ENCODE assay signal across 8 cellular contexts in the genomic region with DNA sequence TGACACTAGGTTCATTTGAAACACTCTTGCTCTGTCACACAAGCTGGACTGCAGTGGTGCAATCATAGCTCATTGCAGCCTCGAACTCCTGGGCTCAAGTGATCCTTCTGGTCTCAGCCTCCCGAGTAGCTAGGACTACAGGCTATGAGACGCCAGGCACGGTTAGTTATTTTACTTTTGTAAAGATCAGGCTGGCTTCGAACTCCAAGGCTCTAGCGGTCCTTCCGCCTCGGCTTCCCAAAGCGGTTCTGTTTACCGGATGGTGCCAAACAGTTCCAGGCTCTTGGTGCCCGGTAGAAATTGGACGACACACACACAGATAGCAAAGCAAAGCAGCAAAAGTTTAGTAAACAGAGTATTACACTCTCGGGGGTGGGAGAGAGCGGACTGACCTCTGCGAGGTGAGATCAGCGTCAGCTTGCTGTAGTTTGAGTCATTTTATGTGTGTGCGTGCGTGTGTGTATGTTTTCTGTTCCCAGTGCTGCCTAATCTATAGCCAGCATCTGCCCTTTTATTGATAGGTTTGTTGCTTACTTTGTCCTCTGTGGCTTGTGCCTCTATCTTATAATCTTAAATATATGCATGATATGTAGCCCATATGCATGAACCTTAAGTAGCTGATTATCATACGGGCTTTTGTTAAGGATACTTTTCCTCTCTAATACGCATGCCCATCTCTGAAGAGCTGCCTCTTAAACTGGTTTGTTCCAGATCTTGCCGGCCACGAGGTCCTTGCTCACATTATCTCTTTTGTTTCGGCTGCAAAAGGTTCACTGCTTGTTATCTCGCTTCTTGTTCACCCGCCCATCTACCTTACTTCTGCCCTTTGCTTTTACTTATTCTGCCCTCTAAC.
DNase-seq lines count a peak whose midpoint lies in the region; ATAC-seq and TF ChIP-seq lines count a peak whose summit lies in the region.

No MANE protein-coding gene starts in this region.

- H3K27me3 Mint-ChIP-seq in Calu3 (ENCODE audit: unreplicated experiment), result no peaks in the 10 kb centered on the region
- no peaks in the 10 kb centered on the region for H3K27me3 Mint-ChIP-seq in activated T-helper 2 cell treated with anti-CD3 and anti-CD28 coated beads, Interferon-gamma antibody, Interleukin-2, Interleukin-4, amounts not matched to agents 10 μg/mL and 5 μg/mL and 100 μg/mL, durations not matched to agents 14 hours and 24 hours and 36 hours (ENCODE audit: low read depth)

- H2BK12ac ChIP-seq in neuronal stem cell (ENCODE audit: low read length), result no peak overlapping the region

- H2BK5ac ChIP-seq in neuronal stem cell (ENCODE audit: low read length), result peak overlapping the region; percentile 4

- H2AK5ac ChIP-seq in neuronal stem cell (ENCODE audit: low read depth, low read length), result no peak overlapping the region

- H3K27me3 ChIP-seq in gastroesophageal sphincter, result peaks cover 15% of the 10 kb centered on the region
- no peaks in the 10 kb centered on the region for H3K27me3 ChIP-seq in neuronal stem cell (ENCODE audit: control insufficient read depth in 3 of 3, insufficient read depth in 3 of 3, low read depth in 1 of 3, low read length in 3 of 3)

- no peaks in the 10 kb centered on the region for H3K9me3 ChIP-seq in gastroesophageal sphincter
- no peaks in the 10 kb centered on the region for H3K9me3 ChIP-seq in neuronal stem cell (replicated peaks in 1 of 2; ENCODE audit: control insufficient read depth in 2 of 2, insufficient read depth in 1 of 2, low read depth in 1 of 2, low read length in 2 of 2)

- BruUV-seq in Calu3 (replicated peaks; lab: Mats Ljungman, UMichigan), result no TSS peak

- H2BK120ac ChIP-seq in neuronal stem cell (ENCODE audit: low read depth, low read length), result no peak overlapping the region

- no peak overlapping the region for H2BK15ac ChIP-seq in neuronal stem cell (ENCODE audit: low read length)

- 0 to 1% methylated on average over 21 to 25 of the region's 25 CpGs for WGBS in gastroesophageal sphincter (ENCODE audit: low coverage in 1 of 2), 2 donors
- WGBS in neuronal stem cell (ENCODE audit: extremely low coverage in 2 of 2, insufficient read length in 2 of 2, insufficient replicate concordance in 1 of 2), 2 donors, result no CpG with 5 or more reads among the region's 25 CpGs

- H3K27ac Mint-ChIP-seq in Calu3 (ENCODE audit: unreplicated experiment), result no peak overlapping the region
- H3K27ac Mint-ChIP-seq in activated T-helper 2 cell treated with anti-CD3 and anti-CD28 coated beads, Interferon-gamma antibody, Interleukin-2, Interleukin-4, amounts not matched to agents 10 μg/mL and 5 μg/mL and 100 μg/mL, durations not matched to agents 14 hours and 24 hours and 36 hours, result no peak overlapping the region

- TF ChIP-seq CTCF in Calu3 (IDR thresholded peaks at IDR 0.05; ENCODE audit: unreplicated experiment) (no peak), LNCaP clone FGC (IDR thresholded peaks at IDR 0.05; ENCODE audit: control insufficient read depth, extremely low read depth, insufficient read depth) (no peak), gastroesophageal sphincter (IDR thresholded peaks at IDR 0.05) (no peak)

- peaks cover 17% of the 10 kb centered on the region for H3K4me1 Mint-ChIP-seq in Calu3 (ENCODE audit: low read depth, unreplicated experiment)
- H3K4me1 Mint-ChIP-seq in activated T-helper 2 cell treated with anti-CD3 and anti-CD28 coated beads, Interferon-gamma antibody, Interleukin-2, Interleukin-4, amounts not matched to agents 10 μg/mL and 5 μg/mL and 100 μg/mL, durations not matched to agents 14 hours and 24 hours and 36 hours (ENCODE audit: low read depth), result peaks cover 29% of the 10 kb centered on the region

- H3K36me3 ChIP-seq in gastroesophageal sphincter (no peaks in the 10 kb centered on the region), neuronal stem cell (replicated peaks in 1 of 2; ENCODE audit: control insufficient read depth in 2 of 2, insufficient read depth in 2 of 2, low read length in 2 of 2) (peaks cover 0 to 3% of the 10 kb centered on the region in 2 donors)

- H3K79me1 ChIP-seq in neuronal stem cell (ENCODE audit: low read depth, low read length), result no peaks in the 10 kb centered on the region

- peak overlapping the region; percentile 1 for H2AFZ ChIP-seq in neuronal stem cell (ENCODE audit: low read length)

- no peak overlapping the region for H3K4me3 Mint-ChIP-seq in Calu3 (ENCODE audit: low read depth, unreplicated experiment)
- H3K4me3 Mint-ChIP-seq in activated T-helper 2 cell treated with anti-CD3 and anti-CD28 coated beads, Interferon-gamma antibody, Interleukin-2, Interleukin-4, amounts not matched to agents 10 μg/mL and 5 μg/mL and 100 μg/mL, durations not matched to agents 14 hours and 24 hours and 36 hours (ENCODE audit: low read depth), result no peak overlapping the region

- peak overlapping the region; percentile 33 for H3K9ac ChIP-seq in neuronal stem cell (ENCODE audit: low read depth, low read length, poor library complexity)

- peaks cover 13% of the 10 kb centered on the region for H3K36me3 Mint-ChIP-seq in Calu3 (ENCODE audit: insufficient read depth, unreplicated experiment)
- H3K36me3 Mint-ChIP-seq in activated T-helper 2 cell treated with anti-CD3 and anti-CD28 coated beads, Interferon-gamma antibody, Interleukin-2, Interleukin-4, amounts not matched to agents 10 μg/mL and 5 μg/mL and 100 μg/mL, durations not matched to agents 14 hours and 24 hours and 36 hours (ENCODE audit: low read depth), result peaks cover 13% of the 10 kb centered on the region

- TF ChIP-seq EP300 in gastroesophageal sphincter (IDR thresholded peaks at IDR 0.05), result no peak

- H3K23ac ChIP-seq in neuronal stem cell (ENCODE audit: low read depth, low read length, poor library complexity), result no peak overlapping the region

- peak overlapping the region; percentile 62 for H3K18ac ChIP-seq in neuronal stem cell (ENCODE audit: low read length)

- no peak overlapping the region for H4K8ac ChIP-seq in neuronal stem cell (ENCODE audit: low read depth, low read length)

- H3K4me3 ChIP-seq in LNCaP clone FGC (ENCODE audit: low read depth, low read length) (peak overlapping the region; percentile 80), gastroesophageal sphincter (peak overlapping the region; percentile 63 to 70), neuronal stem cell (ENCODE audit: low read length in 2 of 2) (peak overlapping the region; percentile 70 to 91)

- DNase-seq in Calu3, result peak; percentile 64
- peak; percentile 89 for DNase-seq in LNCaP clone FGC (ENCODE audit: low read depth)
- peak; percentile 70 for DNase-seq in activated T-helper 2 cell treated with anti-CD3 and anti-CD28 coated beads, Interferon-gamma antibody, Interleukin-2, Interleukin-4, amounts not matched to agents 10 μg/mL and 5 μg/mL and 100 μg/mL, durations not matched to agents 14 hours and 24 hours and 36 hours (ENCODE audit: low spot score)
- DNase-seq in neuronal stem cell (ENCODE audit: low spot score), result no peak

- no peak overlapping the region for H3K14ac ChIP-seq in neuronal stem cell (ENCODE audit: low read length)

- CTCF ChIA-PET in Calu3 (lab: Charles Lee), result interaction anchor here (0.6 to 4.3 kb wide), 11 partner anchors 18 to 58 kb away, joined by 3 to 33 read pairs (median 7); a partner anchor contains a TSS

- no peak overlapping the region for H4K91ac ChIP-seq in neuronal stem cell (ENCODE audit: low read depth, low read length, poor library complexity)

- H3K4me2 ChIP-seq in neuronal stem cell (ENCODE audit: insufficient read depth, low read length, poor library complexity, severe bottlenecking), result peak overlapping the region; percentile 58

- no peak overlapping the region for H3K4ac ChIP-seq in neuronal stem cell (ENCODE audit: low read length)

- ATAC-seq in GM21447 (IDR thresholded peaks at IDR 0.05; ENCODE audit: unreplicated experiment), result peak; percentile 39
- ATAC-seq in gastroesophageal sphincter, result peak; percentile 30
- ATAC-seq in GM19324 (IDR thresholded peaks at IDR 0.05; ENCODE audit: low FRiP score, unreplicated experiment), result no peak

- no peaks in the 10 kb centered on the region for H3K9me3 Mint-ChIP-seq in Calu3 (ENCODE audit: low read depth, unreplicated experiment)
- no peaks in the 10 kb centered on the region for H3K9me3 Mint-ChIP-seq in activated T-helper 2 cell treated with anti-CD3 and anti-CD28 coated beads, Interferon-gamma antibody, Interleukin-2, Interleukin-4, amounts not matched to agents 10 μg/mL and 5 μg/mL and 100 μg/mL, durations not matched to agents 14 hours and 24 hours and 36 hours

- H3K27ac ChIP-seq in gastroesophageal sphincter, result peak overlapping the region; percentile 85 to 97 (median 90)
- H3K27ac ChIP-seq in neuronal stem cell (replicated peaks; ENCODE audit: low read length), result peak overlapping the region; percentile 81

- TF ChIP-seq POLR2A in gastroesophageal sphincter (IDR thresholded peaks at IDR 0.05), result peak in 1 of 2 donors; percentile 15

- intact Hi-C loops in Calu3 (cut with micrococcal nuclease; ENCODE audit: unreplicated experiment), result loop anchor here (10.0 kb wide), 1 partner anchor 518 kb away; no protein-coding TSS in a partner anchor
- intact Hi-C loops in activated T-helper 2 cell treated with anti-CD3 and anti-CD28 coated beads, Interferon-gamma antibody, Interleukin-2, Interleukin-4, amounts not matched to agents 10 μg/mL and 5 μg/mL and 100 μg/mL, durations not matched to agents 14 hours and 24 hours and 36 hours (cut with micrococcal nuclease), result loop anchor here (1.0 to 10.0 kb wide), 7 partner anchors 13 to 1680 kb away; a partner anchor contains a TSS

- H3K4me1 ChIP-seq in gastroesophageal sphincter, result peaks cover 0 to 36% (median 0%) of the 10 kb centered on the region in 3 donors
- peaks cover 0 to 3% of the 10 kb centered on the region in 2 donors for H3K4me1 ChIP-seq in neuronal stem cell (ENCODE audit: control insufficient read depth in 2 of 2, insufficient read depth in 1 of 2, low read depth in 1 of 2, low read length in 2 of 2)

TF ChIP-seq in PFSK-1, 5 proteins besides CTCF, POLR2A, EP300 and RAD21 (continues in another document):
- peak; percentile 81; the same call in 1 of the 2 replicates for TF ChIP-seq POLR2AphosphoS5 (IDR thresholded peaks at IDR 0.05; ENCODE audit: low read depth, low read length)
